30 cellular contexts compared by ENCODE assay signal in the genomic region with DNA sequence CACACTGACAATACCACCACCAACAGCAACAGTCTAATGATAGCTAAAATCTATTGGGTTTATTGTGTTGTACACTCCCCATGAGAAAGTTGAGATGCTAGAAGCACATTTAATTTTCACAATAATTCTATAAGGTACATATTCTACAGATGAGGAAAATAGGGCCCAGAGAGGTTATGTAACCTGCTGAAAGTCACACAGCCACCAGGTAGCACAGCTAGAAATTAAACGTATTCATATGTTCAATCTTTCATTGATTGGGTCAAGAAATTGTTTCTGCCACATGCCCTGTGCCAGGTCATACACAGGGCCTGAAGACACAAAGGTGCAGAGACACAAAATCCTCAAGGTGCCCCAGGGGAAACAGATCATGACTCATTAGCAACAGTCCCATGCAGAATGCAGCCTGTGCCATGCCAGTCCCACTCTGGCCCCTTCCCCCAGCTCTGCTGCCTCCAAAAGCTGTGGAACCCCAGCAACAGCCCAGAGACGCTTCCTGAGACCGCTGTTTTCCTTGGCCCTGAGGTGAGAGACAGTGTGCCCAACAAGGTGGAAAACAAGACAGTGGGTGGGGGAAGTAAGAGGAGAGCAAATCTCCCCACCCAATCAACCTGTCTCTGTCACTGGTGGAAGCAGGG. TPM values are rescaled to one million over a fixed set of nuclear protein-coding genes. Genes with fewer than 3 reads are reported as not detected.
A peak's percentile ranks its signal among the peaks of the same experiment; 100 is the strongest.
DNase-seq lines count a peak whose midpoint lies in the region; ATAC-seq, FAIRE-seq and TF ChIP-seq lines count a peak whose summit lies in the region.
"Had no signal": no experiment of that assay in that cellular context is flagged by ENCODE, and none has a peak within 500 bp of the region (broad histone marks: within the 10 kb centered on the region; RNA-seq: fewer than 3 reads in every experiment).

No MANE protein-coding gene starts in this region.

- ATAC-seq in pancreas (peak; percentile 33 to 48 (median 43)), HG03521 (IDR thresholded peaks at IDR 0.05; ENCODE audit: unreplicated experiment) (no peak)
- ATAC-seq: stimulated activated naive CD8-positive, alpha-beta T cell treated with anti-CD3 and anti-CD28 coated beads, Interleukin-15, Interleukin-2, amounts not matched to agents 100 U/mL and 50 U/mL, for 24 hours had no signal

- in situ Hi-C loops in GM23248 (cut with MboI) = no loop called here

- H3K27me3 ChIP-seq in hepatocyte (no peaks in the 10 kb centered on the region), pancreas (no peaks in the 10 kb centered on the region), Peyer's patch (no peaks in the 10 kb centered on the region), GM23248 (replicated peaks; ENCODE audit: insufficient read depth) (no peaks in the 10 kb centered on the region)
- H3K27me3 ChIP-seq: BLaER1 treated with 17β-estradiol and CSF1 and Interleukin-3, amounts not matched to agents 10 nM and 100 nM had no signal

- CTCF ChIA-PET in HEK293 (lab: Yijun Ruan, JAX) = interaction anchor here (0.6 to 0.7 kb wide), 2 partner anchors 13 to 1382 kb away, joined by 3 to 5 read pairs; no protein-coding TSS in a partner anchor

- no peak for DNase-seq in coronary artery (ENCODE audit: low spot score)
- DNase-seq in hepatocyte (ENCODE audit: low spot score) = no peak
- DNase-seq in pancreas = no peak
- DNase-seq in effector CD4-positive, alpha-beta T cell = no peak
- no peak for DNase-seq in Peyer's patch
- no peak for DNase-seq in GM23248
- DNase-seq: activated B cell treated with CpG ODN at 0.5 μM for 24 hours; activated CD4-positive, alpha-beta memory T cell treated with anti-CD3 and anti-CD28 coated beads, Interleukin-2, amount 10 ng/mL, durations not matched to agents 7 days and 5 days; activated gamma-delta T cell treated with Interleukin-2 at 50 U/mL for 16 hours; DMS79 treated with DMSO at 0.1 percent for 48 hours; foreskin fibroblast; HFFc6; hypothalamus; Kasumi-1; mesendoderm; NCI-H1694 treated with DMSO at 0.1 percent for 48 hours; NCI-H69; stimulated activated CD4-positive, alpha-beta T cell treated with anti-CD3 and anti-CD28 coated beads, Interleukin-2, amount 100 ng/mL, for 48 hours; stimulated activated naive CD8-positive, alpha-beta T cell treated with anti-CD3 and anti-CD28 coated beads, Interleukin-15, Interleukin-2, amounts not matched to agents 100 U/mL and 50 U/mL, for 24 hours; T1000; trophoblast cell had no signal

- no peaks in the 10 kb centered on the region for H3K36me3 ChIP-seq in HEK293 (ENCODE audit: control insufficient read depth in 2 of 2, insufficient read depth in 1 of 2, low read length in 2 of 2)
- H3K36me3 ChIP-seq in hepatocyte (replicated peaks; ENCODE audit: insufficient read depth, low read depth) = no peaks in the 10 kb centered on the region
- H3K36me3 ChIP-seq in pancreas = no peaks in the 10 kb centered on the region
- no peaks in the 10 kb centered on the region for H3K36me3 ChIP-seq in Peyer's patch
- H3K36me3 ChIP-seq in GM23248 (ENCODE audit: low read depth) = no peaks in the 10 kb centered on the region
- H3K36me3 ChIP-seq: BLaER1 treated with 17β-estradiol and CSF1 and Interleukin-3, amounts not matched to agents 10 nM and 100 nM had no signal

- H3F3A ChIP-seq in GM23248 (ENCODE audit: insufficient read depth) = no peaks in the 10 kb centered on the region

- POLR2A ChIA-PET in HEK293 (lab: Yijun Ruan, JAX) = no interaction called here

- H2AFZ ChIP-seq in hepatocyte (peak overlapping the region; percentile 20), GM23248 (no peak overlapping the region)

- H3K4me3 ChIP-seq in HEK293 (ENCODE audit: low read depth, low read length) (no peak overlapping the region), coronary artery (no peak overlapping the region), hepatocyte (no peak overlapping the region), pancreas (no peak overlapping the region), Peyer's patch (no peak overlapping the region), GM23248 (no peak overlapping the region)
- H3K4me3 ChIP-seq: BLaER1 treated with 17β-estradiol and CSF1 and Interleukin-3, amounts not matched to agents 10 nM and 100 nM had no signal

- H3K9me3 ChIP-seq in HEK293 (ENCODE audit: control insufficient read depth, insufficient read depth, low read depth, low read length) = no peaks in the 10 kb centered on the region
- H3K9me3 ChIP-seq in hepatocyte (ENCODE audit: low read depth) = no peaks in the 10 kb centered on the region
- no peaks in the 10 kb centered on the region for H3K9me3 ChIP-seq in pancreas
- H3K9me3 ChIP-seq in Peyer's patch = no peaks in the 10 kb centered on the region
- H3K9me3 ChIP-seq in GM23248 (ENCODE audit: low read depth) = no peaks in the 10 kb centered on the region
- H3K9me3 ChIP-seq: BLaER1 treated with 17β-estradiol and CSF1 and Interleukin-3, amounts not matched to agents 10 nM and 100 nM; Caco-2 had no signal

- H3K79me2 ChIP-seq in hepatocyte (no peaks in the 10 kb centered on the region), GM23248 (ENCODE audit: insufficient read depth) (no peaks in the 10 kb centered on the region)

- H3K4me1 ChIP-seq in HEK293 (ENCODE audit: control insufficient read depth, insufficient read depth, low read length) (no peaks in the 10 kb centered on the region), hepatocyte (ENCODE audit: insufficient read depth) (peaks cover 15% of the 10 kb centered on the region), pancreas (peaks cover 16 to 21% (median 17%) of the 10 kb centered on the region in 3 donors), Peyer's patch (no peaks in the 10 kb centered on the region), GM23248 (ENCODE audit: insufficient read depth) (no peaks in the 10 kb centered on the region)
- H3K4me1 ChIP-seq: Caco-2 had no signal

- 84% methylated on average over 3 of the region's 3 CpGs for WGBS in hepatocyte (ENCODE audit: low lambda C conversion rate, missing lambda C conversion rate)
- 30 to 54% methylated on average over 3 of the region's 3 CpGs for WGBS in pancreas, 2 donors
- WGBS in GM23248 (ENCODE audit: low coverage in 1 of 2, low lambda C conversion rate in 2 of 2, missing lambda C conversion rate in 2 of 2), 2 experiments = 97 to 98% methylated on average over 3 of the region's 3 CpGs

- intact Hi-C loops in pancreas (cut with DNase I) = no loop called here

- H3K9ac ChIP-seq in GM23248 = no peak overlapping the region
- H3K9ac ChIP-seq: BLaER1 treated with 17β-estradiol and CSF1 and Interleukin-3, amounts not matched to agents 10 nM and 100 nM had no signal

- H3K9me2 ChIP-seq in hepatocyte (replicated peaks; ENCODE audit: insufficient read depth) = no peaks in the 10 kb centered on the region
- no peaks in the 10 kb centered on the region for H3K9me2 ChIP-seq in GM23248 (ENCODE audit: insufficient read depth)

- no peak for FAIRE-seq in pancreas (lab: Jason Lieb, UNC)
- FAIRE-seq: islet of Langerhans, small intestine had no signal

- H3K4me2 ChIP-seq in hepatocyte = peak overlapping the region; percentile 66
- H3K4me2 ChIP-seq in GM23248 (ENCODE audit: unreplicated experiment) = no peak overlapping the region
- H3K4me2 ChIP-seq: BLaER1 treated with 17β-estradiol and CSF1 and Interleukin-3, amounts not matched to agents 10 nM and 100 nM had no signal

- TF ChIP-seq CTCF in HEK293 (tag by site-specific recombination; IDR thresholded peaks at IDR 0.05) (no peak), coronary artery (IDR thresholded peaks at IDR 0.05) (no peak), hepatocyte (IDR thresholded peaks at IDR 0.05; ENCODE audit: poor library complexity) (no peak), pancreas (IDR thresholded peaks at IDR 0.05) (no peak), Peyer's patch (IDR thresholded peaks at IDR 0.05) (no peak)

- H3K27ac ChIP-seq in HEK293 (ENCODE audit: extremely low read depth, low read depth, low read length) = no peak overlapping the region
- H3K27ac ChIP-seq in coronary artery = peak overlapping the region; percentile 74 to 85
- peak overlapping the region; percentile 81 for H3K27ac ChIP-seq in hepatocyte
- H3K27ac ChIP-seq in pancreas = peak overlapping the region; percentile 57 to 82 (median 78)
- H3K27ac ChIP-seq in Peyer's patch = no peak overlapping the region
- no peak overlapping the region for H3K27ac ChIP-seq in GM23248
- H3K27ac ChIP-seq: BLaER1 treated with 17β-estradiol and CSF1 and Interleukin-3, amounts not matched to agents 10 nM and 100 nM; epithelial cell of prostate had no signal

- no peak for TF ChIP-seq POLR2A in Peyer's patch (IDR thresholded peaks at IDR 0.05)

- H4K20me1 ChIP-seq in hepatocyte (ENCODE audit: insufficient read depth, poor library complexity, severe bottlenecking) = no peaks in the 10 kb centered on the region
- no peaks in the 10 kb centered on the region for H4K20me1 ChIP-seq in GM23248 (ENCODE audit: insufficient read depth)
- H4K20me1 ChIP-seq: BLaER1 treated with 17β-estradiol and CSF1 and Interleukin-3, amounts not matched to agents 10 nM and 100 nM had no signal

TF ChIP-seq in HEK293, 187 proteins besides CTCF, POLR2A, EP300 and RAD21:
- peak; percentile 73; the same call in 1 of the 2 replicates for TF ChIP-seq ZNF768 (tag by site-specific recombination; IDR thresholded peaks at IDR 0.05)
- no peak for TF ChIP-seq ZFP69B (tag by site-specific recombination; IDR thresholded peaks at IDR 0.05)

RNA-seq across cellular contexts. Expression of a gene that starts 32.1 kb away (rescaled TPM):
- total RNA-seq in hepatocyte = 2.5 and 3.8 TPM in 2 replicates
- 3.7 and 7.7 TPM in 2 replicates for polyA plus RNA-seq in hepatocyte
- 1 to 10 TPM; 1.1 to 6.7 (median 1.4) TPM for total RNA-seq in pancreas
- 1 to 10 TPM; 1.7 to 4.0 TPM for polyA plus RNA-seq in pancreas
- 1 to 10 TPM; 2.5 to 6.1 (median 4.3) TPM for total RNA-seq in Peyer's patch
- total RNA-seq in GM23248 (2014; rRNA removed; shearing (Covaris generic)) = not detected in 2 replicates
- not detected in 2 replicates for polyA plus RNA-seq in GM23248 (2016; fragmentation: Nextera tagmentation; extraction: Ambion mirVana)
- total RNA-seq: activated B cell treated with CpG ODN at 0.5 μM for 24 hours; activated CD4-positive, alpha-beta memory T cell treated with anti-CD3 and anti-CD28 coated beads, Interleukin-2, amount 10 ng/mL, durations not matched to agents 7 days and 5 days; Caco-2; HFFc6; RPMI7951 had no signal

RNA-seq across cellular contexts. Expression of a gene that starts 34.6 kb away (rescaled TPM):
- total RNA-seq in hepatocyte = 21.9 and 35.4 TPM in 2 replicates
- 51.9 and 53.8 TPM in 2 replicates for polyA plus RNA-seq in hepatocyte
- total RNA-seq in pancreas = 10 to 100 TPM in 5 of 6 donors, 1 to 10 TPM in 1; 8.3 to 18.5 (median 14.3) TPM
- 10 to 100 TPM in 1 of 2 donors, 1 to 10 TPM in 1; 6.2 to 17.1 TPM for polyA plus RNA-seq in pancreas
- total RNA-seq in Peyer's patch = 10 to 100 TPM; 10.7 to 40.3 (median 30.0) TPM
- total RNA-seq in GM23248 (2014; rRNA removed; shearing (Covaris generic)) = 17.9 and 20.4 TPM in 2 replicates
- polyA plus RNA-seq in GM23248 (2016; fragmentation: Nextera tagmentation; extraction: Ambion mirVana) = 50.1 and 51.6 TPM in 2 replicates

RNA-seq across cellular contexts. Expression of a gene that starts 43.9 kb away (rescaled TPM):
- 2.8 and 3.2 TPM in 2 replicates for total RNA-seq in hepatocyte
- 2.0 and 8.4 TPM in 2 replicates for polyA plus RNA-seq in hepatocyte
- under 1 TPM in 5 of 6 donors, not detected in 1; 0.09 to 0.72 (median 0.20) TPM for total RNA-seq in pancreas
- under 1 TPM; 0.14 to 0.15 TPM for polyA plus RNA-seq in pancreas
- total RNA-seq in Peyer's patch = 1 to 10 TPM in 3 of 4 donors, not detected in 1; 1.5 to 1.9 (median 1.7) TPM
- 0.43 TPM in 1 of 2 replicates, not detected in the other for total RNA-seq in GM23248 (2014; rRNA removed; shearing (Covaris generic))
- not detected in 2 replicates for polyA plus RNA-seq in GM23248 (2016; fragmentation: Nextera tagmentation; extraction: Ambion mirVana)
- total RNA-seq: activated B cell treated with CpG ODN at 0.5 μM for 24 hours; activated CD4-positive, alpha-beta memory T cell treated with anti-CD3 and anti-CD28 coated beads, Interleukin-2, amount 10 ng/mL, durations not matched to agents 7 days and 5 days; pulmonary artery endothelial cell; RPMI7951 had no signal

Comparison
In these comparisons a context has a peak if more than half of its experiments do, and no peak if none do; other contexts are left out.
1. H3K27ac ChIP-seq: peak in coronary artery (2 of 2), hepatocyte (single experiment) and pancreas (4 of 4); none in HEK293 (single experiment), Peyer's patch (0 of 4) and GM23248 (single experiment).